Comparison of ENCODE assay signal across 8 cellular contexts in genomic region chr12:131841547-131841946, GRCh38. TPM values are rescaled to one million over a fixed set of nuclear protein-coding genes. Genes with fewer than 3 reads are reported as not detected.
"Had no signal": no experiment of that assay in that cellular context is flagged by ENCODE, and none has a peak within 500 bp of the region (broad histone marks: within the 10 kb centered on the region; RNA-seq: fewer than 3 reads in every experiment).

No MANE protein-coding gene starts in this region.

- FAIRE-seq: HTR-8/SVneo, K562 had no signal

- H3K9ac ChIP-seq: KMS-11 had no signal

- H3K4me2 ChIP-seq: KMS-11 had no signal

- H3K4me3 ChIP-seq: K562 had no signal

- H3K27ac ChIP-seq: HL-60, KMS-11 had no signal

- ATAC-seq: K562 had no signal

- DNase-seq: IMR-90, KBM-7, KG1 had no signal

RNA-seq across cellular contexts. Expression of gene MMP17, which starts 13.4 kb away (rescaled TPM):
- total RNA-seq: HT-29 had no signal
